In the genomic region with DNA sequence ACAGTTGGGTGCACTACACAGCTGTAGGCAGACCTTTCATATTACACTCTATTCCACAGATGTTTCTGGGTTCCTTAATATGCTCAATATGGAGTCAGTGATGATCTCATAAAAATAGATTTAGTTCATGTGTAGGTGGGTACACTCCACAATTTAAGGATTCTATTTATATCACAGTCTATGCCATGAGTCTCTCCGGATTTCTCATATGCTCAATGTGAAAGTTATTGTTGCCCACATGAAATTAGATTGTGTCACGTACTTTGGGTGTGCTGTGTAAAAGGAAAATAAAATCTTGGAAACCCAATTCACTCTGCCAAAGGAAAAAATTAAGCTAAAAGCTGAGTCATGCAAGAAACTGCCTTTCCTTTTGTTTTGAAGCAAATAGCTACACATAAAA, we compare ENCODE assay signal across 25 cellular contexts. TPM values are rescaled to one million over a fixed set of nuclear protein-coding genes. Genes with fewer than 3 reads are reported as not detected.
"Had no signal": no experiment of that assay in that cellular context is flagged by ENCODE, and none has a peak within 500 bp of the region (broad histone marks: within the 10 kb centered on the region; RNA-seq: fewer than 3 reads in every experiment).

No MANE protein-coding gene starts in this region.

- H3K9me3 ChIP-seq: heart left ventricle, neutrophil, stomach, transverse colon had no signal

- H3K36me3 Mint-ChIP-seq: activated CD4-positive, alpha-beta memory T cell treated with anti-CD3 and anti-CD28 coated beads for 36 hours; activated naive CD8-positive, alpha-beta T cell treated with anti-CD3 and anti-CD28 coated beads, Interleukin-2, amount 10 ng/mL, durations not matched to agents 7 days and 5 days; stimulated activated memory B cell treated with anti-CD40 and anti-IgM and Interleukin-4, amounts not matched to agents 10 μg/mL and 1 μg/mL and 100 μg/mL, for 72 hours; WTC11 had no signal

- H3K27me3 Mint-ChIP-seq: activated CD4-positive, alpha-beta memory T cell treated with anti-CD3 and anti-CD28 coated beads for 36 hours; activated naive CD8-positive, alpha-beta T cell treated with anti-CD3 and anti-CD28 coated beads, Interleukin-2, amount 10 ng/mL, durations not matched to agents 7 days and 5 days; dendritic cell treated with granulocyte-macrophage colony-stimulating factor and Interleukin-4, amounts not matched to agents 40 ng/mL and 50 ng/mL, for 4 days; stimulated activated memory B cell treated with anti-CD40 and anti-IgM and Interleukin-4, amounts not matched to agents 10 μg/mL and 1 μg/mL and 100 μg/mL, for 72 hours had no signal

- H3K4me1 Mint-ChIP-seq: activated naive CD8-positive, alpha-beta T cell treated with anti-CD3 and anti-CD28 coated beads, Interleukin-2, amount 10 ng/mL, durations not matched to agents 7 days and 5 days; nephron; stimulated activated memory B cell treated with anti-CD40 and anti-IgM and Interleukin-4, amounts not matched to agents 10 μg/mL and 1 μg/mL and 100 μg/mL, for 72 hours had no signal

- H3K9me3 Mint-ChIP-seq: activated CD4-positive, alpha-beta memory T cell treated with anti-CD3 and anti-CD28 coated beads for 36 hours; activated naive CD4-positive, alpha-beta T cell treated with anti-CD3 and anti-CD28 coated beads for 36 hours; activated naive CD8-positive, alpha-beta T cell treated with anti-CD3 and anti-CD28 coated beads, Interleukin-2, amount 10 ng/mL, durations not matched to agents 7 days and 5 days; dendritic cell treated with granulocyte-macrophage colony-stimulating factor and Interleukin-4, amounts not matched to agents 40 ng/mL and 50 ng/mL, for 4 days; nephron; stimulated activated memory B cell treated with anti-CD40 and anti-IgM and Interleukin-4, amounts not matched to agents 10 μg/mL and 1 μg/mL and 100 μg/mL, for 72 hours; WTC11 had no signal

- H3K36me3 ChIP-seq: cardiac muscle cell, heart left ventricle, neutrophil, stomach, transverse colon had no signal

- DNase-seq: activated CD4-positive, alpha-beta memory T cell treated with anti-CD3 and anti-CD28 coated beads for 36 hours; activated effector memory CD4-positive, alpha-beta T cell treated with Interleukin-2 at 50 U/mL for 16 hours; activated naive CD4-positive, alpha-beta T cell treated with anti-CD3 and anti-CD28 coated beads for 36 hours; activated naive CD8-positive, alpha-beta T cell treated with anti-CD3 and anti-CD28 coated beads, Interleukin-2, amount 10 ng/mL, durations not matched to agents 7 days and 5 days; activated T-cell treated with anti-CD3 and anti-CD28 coated beads, Interleukin-2, amount 50 U/mL, for 48 hours; amygdala; effector CD4-positive, alpha-beta T cell; heart left ventricle; islet precursor cell; left cardiac atrium; stimulated activated CD4-positive, alpha-beta T cell treated with anti-CD3 and anti-CD28 coated beads, Interleukin-15, amount 100 ng/mL, for 24 hours; stomach; T-helper 9 cell; transverse colon had no signal

- H3K4me3 Mint-ChIP-seq: activated CD4-positive, alpha-beta memory T cell treated with anti-CD3 and anti-CD28 coated beads for 36 hours; activated naive CD4-positive, alpha-beta T cell treated with anti-CD3 and anti-CD28 coated beads for 36 hours; activated naive CD8-positive, alpha-beta T cell treated with anti-CD3 and anti-CD28 coated beads, Interleukin-2, amount 10 ng/mL, durations not matched to agents 7 days and 5 days; dendritic cell treated with granulocyte-macrophage colony-stimulating factor and Interleukin-4, amounts not matched to agents 40 ng/mL and 50 ng/mL, for 4 days; nephron; stimulated activated memory B cell treated with anti-CD40 and anti-IgM and Interleukin-4, amounts not matched to agents 10 μg/mL and 1 μg/mL and 100 μg/mL, for 72 hours; WTC11 had no signal

- FAIRE-seq: urothelium cell line had no signal

- H3K4me3 ChIP-seq: cardiac muscle cell, heart left ventricle, smooth muscle cell, stomach, transverse colon had no signal

- H3K4me1 ChIP-seq: heart left ventricle, stomach had no signal

- ATAC-seq: heart left ventricle; left cardiac atrium; sciatic nerve; stimulated activated memory B cell treated with anti-CD40 and anti-IgM and Interleukin-4, amounts not matched to agents 10 μg/mL and 1 μg/mL and 100 μg/mL, for 72 hours; WTC11 had no signal

- H3K27me3 ChIP-seq: cardiac muscle cell, heart left ventricle, neutrophil, stomach, transverse colon had no signal

- H3K27ac ChIP-seq: cardiac muscle cell, heart left ventricle, neutrophil, transverse colon had no signal

- H3K27ac Mint-ChIP-seq: activated CD4-positive, alpha-beta memory T cell treated with anti-CD3 and anti-CD28 coated beads for 36 hours; activated naive CD4-positive, alpha-beta T cell treated with anti-CD3 and anti-CD28 coated beads for 36 hours; activated naive CD8-positive, alpha-beta T cell treated with anti-CD3 and anti-CD28 coated beads, Interleukin-2, amount 10 ng/mL, durations not matched to agents 7 days and 5 days; nephron; stimulated activated memory B cell treated with anti-CD40 and anti-IgM and Interleukin-4, amounts not matched to agents 10 μg/mL and 1 μg/mL and 100 μg/mL, for 72 hours; WTC11 had no signal

RNA-seq across cellular contexts. Expression of a gene that starts 32.5 kb away (rescaled TPM):
- total RNA-seq: cardiac muscle cell, chondrocyte, renal cortical epithelial cell, smooth muscle cell, WTC11 had no signal
- polyA plus RNA-seq: cardiac muscle cell, smooth muscle cell had no signal
